12 cellular contexts compared by ENCODE assay signal in genomic region chr4:158008551-158009218, GRCh38.
A peak's percentile ranks its signal among the peaks of the same experiment; 100 is the strongest.
DNase-seq lines count a peak whose midpoint lies in the region; ATAC-seq lines count a peak whose summit lies in the region.
"Had no signal": no experiment of that assay in that cellular context is flagged by ENCODE, and none has a peak within 500 bp of the region (broad histone marks: within the 10 kb centered on the region; RNA-seq: fewer than 3 reads in every experiment).

No MANE protein-coding gene starts in this region.

- DNase-seq in NCI-H226: peak; percentile 69
- peak; percentile 81 for DNase-seq in dermis blood vessel endothelial cell
- peak; percentile 29 for DNase-seq in left kidney (ENCODE audit: low read depth, low spot score)
- peak; percentile 52 for DNase-seq in smooth muscle cell of the brain vasculature (ENCODE audit: low read depth, low spot score)
- DNase-seq in 8988T: no peak
- no peak for DNase-seq in central memory CD4-positive, alpha-beta T cell
- DNase-seq: activated B cell treated with CpG ODN at 0.5 μM for 24 hours, amygdala, NCI-H1436, NCI-H69 had no signal

- no peak for ATAC-seq in HG03108 (IDR thresholded peaks at IDR 0.05; ENCODE audit: unreplicated experiment)
- no peak for ATAC-seq in HG03439 (IDR thresholded peaks at IDR 0.05; ENCODE audit: unreplicated experiment)

Comparison
In these comparisons a context has a peak if more than half of its experiments do, and no peak if none do; other contexts are left out.
1. DNase-seq: peak in NCI-H226 (single experiment), dermis blood vessel endothelial cell (single experiment), left kidney (single experiment) and smooth muscle cell of the brain vasculature (single experiment); none in 8988T (single experiment) and central memory CD4-positive, alpha-beta T cell (single experiment).